Comparison of ENCODE assay signal across 16 cellular contexts in the genomic region with DNA sequence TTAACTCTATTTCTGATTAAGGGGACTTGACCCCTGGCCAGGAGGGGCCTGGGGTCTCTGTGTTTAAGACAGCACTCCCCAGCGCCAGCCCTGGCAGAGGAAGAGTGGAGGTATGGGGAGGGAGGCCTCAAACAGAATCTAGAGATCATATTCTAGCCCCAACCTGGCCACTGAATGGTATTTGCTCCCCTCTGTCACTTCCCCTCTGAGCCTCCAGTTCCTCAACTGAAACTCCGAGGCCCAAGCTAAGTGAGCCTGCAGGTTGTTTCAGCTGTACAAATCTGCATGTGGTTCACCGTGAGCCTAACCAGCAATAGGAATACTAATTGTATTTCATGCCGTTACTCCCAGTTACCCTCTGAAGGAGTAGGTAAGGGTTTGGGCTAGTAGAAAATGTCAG.
"Had no signal": no experiment of that assay in that cellular context is flagged by ENCODE, and none has a peak within 500 bp of the region (broad histone marks: within the 10 kb centered on the region; RNA-seq: fewer than 3 reads in every experiment).

No MANE protein-coding gene starts in this region.

- H3K4me1 ChIP-seq: left lung had no signal

- H3K27me3 ChIP-seq: brain microvascular endothelial cell, gastrocnemius medialis, left lung had no signal

- H3K4me3 Mint-ChIP-seq: central memory CD8-positive, alpha-beta T cell had no signal

- H3K9me3 ChIP-seq: gastrocnemius medialis, left lung had no signal

- H3K27ac ChIP-seq: brain microvascular endothelial cell, left lung, VCaP had no signal

- H3K27me3 Mint-ChIP-seq: central memory CD8-positive, alpha-beta T cell; stimulated activated naive B cell treated with anti-CD40 and anti-IgM and Interleukin-4, amounts not matched to agents 10 μg/mL and 1 μg/mL and 100 μg/mL, for 72 hours had no signal

- H3K4me1 Mint-ChIP-seq: central memory CD8-positive, alpha-beta T cell had no signal

- DNase-seq: activated CD4-positive, alpha-beta T cell treated with anti-CD3 and anti-CD28 coated beads for 1 hour; activated naive CD4-positive, alpha-beta T cell; activated T-cell treated with anti-CD3 and anti-CD28 coated beads for 4 hours; aorta; brain microvascular endothelial cell; cortex of kidney; effector CD4-positive, alpha-beta T cell; head of caudate nucleus; left lung; occipital lobe; posterior cingulate gyrus; retina; stimulated activated naive B cell treated with anti-CD40 and anti-IgM and Interleukin-4, amounts not matched to agents 10 μg/mL and 1 μg/mL and 100 μg/mL, for 72 hours had no signal

- H3K9me3 Mint-ChIP-seq: central memory CD8-positive, alpha-beta T cell; stimulated activated naive B cell treated with anti-CD40 and anti-IgM and Interleukin-4, amounts not matched to agents 10 μg/mL and 1 μg/mL and 100 μg/mL, for 72 hours had no signal

- ATAC-seq: left lung; stimulated activated naive B cell treated with anti-CD40 and anti-IgM and Interleukin-4, amounts not matched to agents 10 μg/mL and 1 μg/mL and 100 μg/mL, for 72 hours had no signal

- H3K4me3 ChIP-seq: gastrocnemius medialis, left lung had no signal
